In the genomic region with DNA sequence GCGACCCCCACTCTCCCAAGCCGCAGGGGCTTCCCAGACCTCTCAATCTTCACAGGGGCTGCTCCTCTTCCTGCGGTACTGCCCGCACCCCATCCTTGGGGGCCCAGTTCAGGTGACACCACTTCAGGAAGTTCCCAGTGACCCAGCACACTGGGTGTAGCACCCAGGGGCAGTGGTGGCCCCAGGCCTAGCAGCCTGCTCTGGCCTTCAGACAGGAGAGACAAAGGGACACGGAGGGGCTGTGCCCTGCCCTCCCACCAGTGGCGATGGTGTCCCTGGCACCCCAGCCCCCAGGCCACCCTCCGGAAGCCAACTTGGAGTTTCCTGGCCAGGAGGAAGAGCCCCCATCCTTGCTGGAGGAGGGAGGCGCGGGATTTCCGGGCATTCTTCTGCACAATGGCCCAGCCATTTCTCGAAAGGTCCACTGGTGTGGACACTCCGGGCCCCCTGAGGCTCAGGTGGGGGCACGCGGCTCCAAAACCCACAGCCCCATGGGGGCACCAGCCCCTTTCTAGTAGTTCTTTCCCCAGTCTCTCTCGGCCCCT, we compare ENCODE assay signal across 12 cellular contexts. TPM values are rescaled to one million over a fixed set of nuclear protein-coding genes. Genes with fewer than 3 reads are reported as not detected.
DNase-seq lines count a peak whose midpoint lies in the region; ATAC-seq and TF ChIP-seq lines count a peak whose summit lies in the region.
"Had no signal": no experiment of that assay in that cellular context is flagged by ENCODE, and none has a peak within 500 bp of the region (broad histone marks: within the 10 kb centered on the region; RNA-seq: fewer than 3 reads in every experiment).

No MANE protein-coding gene starts in this region.

- peak overlapping the region; percentile 77 to 98 (median 90) for H3K27ac ChIP-seq in heart left ventricle
- H3K27ac ChIP-seq in neuronal stem cell (replicated peaks; ENCODE audit: low read length): no peak overlapping the region

- H3K4me1 Mint-ChIP-seq in stimulated activated naive CD8-positive, alpha-beta T cell treated with anti-CD3 and anti-CD28 coated beads, Interleukin-15, Interleukin-2, amounts not matched to agents 100 ng/mL and 50 ng/mL, for 24 hours (ENCODE audit: low read depth): peaks cover 15% of the 10 kb centered on the region
- peaks cover 13% of the 10 kb centered on the region for H3K4me1 Mint-ChIP-seq in activated CD8-positive, alpha-beta memory T cell treated with anti-CD3 and anti-CD28 coated beads, Interleukin-2, amount 10 ng/mL, durations not matched to agents 7 days and 5 days

- H3K14ac ChIP-seq in neuronal stem cell (ENCODE audit: low read length): no peak overlapping the region

- no peak overlapping the region for H3K4me2 ChIP-seq in neuronal stem cell (ENCODE audit: insufficient read depth, low read length, poor library complexity, severe bottlenecking)

- H3K9me3 ChIP-seq in heart left ventricle (no peaks in the 10 kb centered on the region), neuronal stem cell (replicated peaks in 1 of 2; ENCODE audit: control insufficient read depth in 2 of 2, insufficient read depth in 1 of 2, low read depth in 1 of 2, low read length in 2 of 2) (no peaks in the 10 kb centered on the region)

- H3K27ac Mint-ChIP-seq in stimulated activated naive CD8-positive, alpha-beta T cell treated with anti-CD3 and anti-CD28 coated beads, Interleukin-15, Interleukin-2, amounts not matched to agents 100 ng/mL and 50 ng/mL, for 24 hours: no peak overlapping the region
- H3K27ac Mint-ChIP-seq in activated CD8-positive, alpha-beta memory T cell treated with anti-CD3 and anti-CD28 coated beads, Interleukin-2, amount 10 ng/mL, durations not matched to agents 7 days and 5 days: no peak overlapping the region

- H3K9ac ChIP-seq in neuronal stem cell (ENCODE audit: low read depth, low read length, poor library complexity): no peak overlapping the region

- peaks cover 10% of the 10 kb centered on the region for H3K36me3 Mint-ChIP-seq in stimulated activated naive CD8-positive, alpha-beta T cell treated with anti-CD3 and anti-CD28 coated beads, Interleukin-15, Interleukin-2, amounts not matched to agents 100 ng/mL and 50 ng/mL, for 24 hours (ENCODE audit: low read depth)
- H3K36me3 Mint-ChIP-seq in activated CD8-positive, alpha-beta memory T cell treated with anti-CD3 and anti-CD28 coated beads, Interleukin-2, amount 10 ng/mL, durations not matched to agents 7 days and 5 days: peaks cover 5% of the 10 kb centered on the region
- H3K36me3 Mint-ChIP-seq: naive B cell had no signal

- no peak for TF ChIP-seq POLR2A in heart left ventricle (IDR thresholded peaks at IDR 0.05)

- no peak overlapping the region for H2BK12ac ChIP-seq in neuronal stem cell (ENCODE audit: low read length)

- DNase-seq in stimulated activated naive CD8-positive, alpha-beta T cell treated with anti-CD3 and anti-CD28 coated beads, Interleukin-15, Interleukin-2, amounts not matched to agents 100 U/mL and 50 U/mL, for 24 hours: no peak
- DNase-seq in heart left ventricle (peak in 3 of 5 donors; percentile 66 to 72 (median 71)), neuronal stem cell (ENCODE audit: low spot score) (no peak), NOMO-1 treated with DMSO at 0.1 percent for 48 hours (lab: John Stamatoyannopoulos, UW; ENCODE audit: unreplicated experiment) (no peak), DMS153 (lab: John Stamatoyannopoulos, UW) (no peak)
- no peak for DNase-seq in activated CD8-positive, alpha-beta memory T cell treated with anti-CD3 and anti-CD28 coated beads, Interleukin-2, amount 10 ng/mL, durations not matched to agents 7 days and 5 days
- DNase-seq: naive B cell; stimulated activated CD4-positive, alpha-beta T cell treated with anti-CD3 and anti-CD28 coated beads, Interleukin-1b, Interleukin-23, amount 100 ng/mL, for 48 hours; SW 1271 had no signal

- H3K4me3 ChIP-seq in heart left ventricle (peak overlapping the region; percentile 16 to 80 (median 62)), neuronal stem cell (ENCODE audit: low read length in 2 of 2) (no peak overlapping the region)

- no peak overlapping the region for H3K4ac ChIP-seq in neuronal stem cell (ENCODE audit: low read length)

- no peaks in the 10 kb centered on the region for H3K79me1 ChIP-seq in neuronal stem cell (ENCODE audit: low read depth, low read length)

- peaks cover 0 to 7% (median 0%) of the 10 kb centered on the region in 9 donors for H3K36me3 ChIP-seq in heart left ventricle
- peaks cover 2 to 10% of the 10 kb centered on the region in 2 donors for H3K36me3 ChIP-seq in neuronal stem cell (replicated peaks in 1 of 2; ENCODE audit: control insufficient read depth in 2 of 2, insufficient read depth in 2 of 2, low read length in 2 of 2)

- no peak for TF ChIP-seq CTCF in heart left ventricle (IDR thresholded peaks at IDR 0.05)

- 62 to 78% (median 74%) methylated on average over 13 to 15 of the region's 15 CpGs for WGBS in heart left ventricle, 4 donors
- no CpG with 5 or more reads among the region's 15 CpGs for WGBS in neuronal stem cell (ENCODE audit: extremely low coverage in 2 of 2, insufficient read length in 2 of 2, insufficient replicate concordance in 1 of 2), 2 donors

- peak overlapping the region; percentile 94 for H3K18ac ChIP-seq in neuronal stem cell (ENCODE audit: low read length)

- no peaks in the 10 kb centered on the region for H3K9me3 Mint-ChIP-seq in stimulated activated naive CD8-positive, alpha-beta T cell treated with anti-CD3 and anti-CD28 coated beads, Interleukin-15, Interleukin-2, amounts not matched to agents 100 ng/mL and 50 ng/mL, for 24 hours
- H3K9me3 Mint-ChIP-seq in activated CD8-positive, alpha-beta memory T cell treated with anti-CD3 and anti-CD28 coated beads, Interleukin-2, amount 10 ng/mL, durations not matched to agents 7 days and 5 days (ENCODE audit: low read depth): no peaks in the 10 kb centered on the region
- H3K9me3 Mint-ChIP-seq: naive B cell had no signal

- no peak for ATAC-seq in stimulated activated naive CD8-positive, alpha-beta T cell treated with anti-CD3 and anti-CD28 coated beads, Interleukin-15, Interleukin-2, amounts not matched to agents 100 U/mL and 50 U/mL, for 24 hours
- ATAC-seq in heart left ventricle (peak in 3 of 4 donors; percentile 29 to 57 (median 49)), HG03354 (IDR thresholded peaks at IDR 0.05; ENCODE audit: poor library complexity, severe bottlenecking, unreplicated experiment) (no peak)
- no peak for ATAC-seq in activated CD8-positive, alpha-beta memory T cell treated with anti-CD3 and anti-CD28 coated beads, Interleukin-2, amount 10 ng/mL, durations not matched to agents 7 days and 5 days

- peak overlapping the region; percentile 80 for H2AFZ ChIP-seq in neuronal stem cell (ENCODE audit: low read length)

- H3K27me3 ChIP-seq in heart left ventricle: peaks cover 9 to 35% (median 20%) of the 10 kb centered on the region in 9 donors
- H3K27me3 ChIP-seq in neuronal stem cell (ENCODE audit: control insufficient read depth in 3 of 3, insufficient read depth in 3 of 3, low read depth in 1 of 3, low read length in 3 of 3): peaks cover 3 to 41% (median 35%) of the 10 kb centered on the region in 3 experiments

- H3K4me3 Mint-ChIP-seq in stimulated activated naive CD8-positive, alpha-beta T cell treated with anti-CD3 and anti-CD28 coated beads, Interleukin-15, Interleukin-2, amounts not matched to agents 100 ng/mL and 50 ng/mL, for 24 hours: peak overlapping the region; percentile 18
- H3K4me3 Mint-ChIP-seq in activated CD8-positive, alpha-beta memory T cell treated with anti-CD3 and anti-CD28 coated beads, Interleukin-2, amount 10 ng/mL, durations not matched to agents 7 days and 5 days: no peak overlapping the region

- H3K23ac ChIP-seq in neuronal stem cell (ENCODE audit: low read depth, low read length, poor library complexity): peak overlapping the region; percentile 83

- H4K91ac ChIP-seq in neuronal stem cell (ENCODE audit: low read depth, low read length, poor library complexity): no peak overlapping the region

- H3K4me1 ChIP-seq in heart left ventricle (peaks cover 5 to 64% (median 32%) of the 10 kb centered on the region in 12 donors), neuronal stem cell (ENCODE audit: control insufficient read depth in 2 of 2, insufficient read depth in 1 of 2, low read depth in 1 of 2, low read length in 2 of 2) (peaks cover 0 to 12% of the 10 kb centered on the region in 2 donors)

- H2AK5ac ChIP-seq in neuronal stem cell (ENCODE audit: low read depth, low read length): peak overlapping the region; percentile 79

- H2BK15ac ChIP-seq in neuronal stem cell (ENCODE audit: low read length): peak overlapping the region; percentile 75

- intact Hi-C loops in heart left ventricle (cut with DNase I): loop anchor here in 7 of 10 donors (2.0 to 10.0 kb wide), 5 partner anchors 42 to 100 kb away; no protein-coding TSS in a partner anchor

- no peak overlapping the region for H4K8ac ChIP-seq in neuronal stem cell (ENCODE audit: low read depth, low read length)

- no peak overlapping the region for H2BK5ac ChIP-seq in neuronal stem cell (ENCODE audit: low read length)

- peaks cover 31% of the 10 kb centered on the region for H3K27me3 Mint-ChIP-seq in stimulated activated naive CD8-positive, alpha-beta T cell treated with anti-CD3 and anti-CD28 coated beads, Interleukin-15, Interleukin-2, amounts not matched to agents 100 ng/mL and 50 ng/mL, for 24 hours
- peaks cover 32% of the 10 kb centered on the region for H3K27me3 Mint-ChIP-seq in activated CD8-positive, alpha-beta memory T cell treated with anti-CD3 and anti-CD28 coated beads, Interleukin-2, amount 10 ng/mL, durations not matched to agents 7 days and 5 days

- CTCF ChIA-PET in activated CD8-positive, alpha-beta memory T cell treated with anti-CD3 and anti-CD28 coated beads, Interleukin-2, amount 10 ng/mL, durations not matched to agents 7 days and 5 days (lab: Charles Lee): no interaction called here

- H2BK120ac ChIP-seq in neuronal stem cell (ENCODE audit: low read depth, low read length): no peak overlapping the region

RNA-seq across cellular contexts. Expression of a gene that starts 1.0 kb away (rescaled TPM):
- 10 to 100 TPM; 16.8 to 79.0 (median 36.6) TPM for total RNA-seq in heart left ventricle
- polyA plus RNA-seq in heart left ventricle: 10 to 100 TPM; 39.5 to 77.7 TPM
- 2.0 TPM for polyA plus RNA-seq in neuronal stem cell (2013, experiment 1 of 2)
- 2.1 TPM for polyA plus RNA-seq in neuronal stem cell (2013, experiment 2 of 2)
- not detected for total RNA-seq in activated CD8-positive, alpha-beta memory T cell treated with anti-CD3 and anti-CD28 coated beads, Interleukin-2, amount 10 ng/mL, durations not matched to agents 7 days and 5 days
- total RNA-seq: H4 had no signal

RNA-seq across cellular contexts. Expression of a gene that starts 45.5 kb away (rescaled TPM):
- total RNA-seq in heart left ventricle: 1 to 10 TPM in 1 of 9 donors, under 1 TPM in 4, not detected in 4; 0.16 to 3.1 (median 0.32) TPM
- polyA plus RNA-seq in heart left ventricle: under 1 TPM; 0.15 to 0.33 TPM
- polyA plus RNA-seq in neuronal stem cell (2013, experiment 1 of 2): 17.8 TPM
- polyA plus RNA-seq in neuronal stem cell (2013, experiment 2 of 2): 18.0 TPM
- total RNA-seq in activated CD8-positive, alpha-beta memory T cell treated with anti-CD3 and anti-CD28 coated beads, Interleukin-2, amount 10 ng/mL, durations not matched to agents 7 days and 5 days: 100 to 1,000 TPM in 1 of 2 experiments, 10 to 100 TPM in 1; 94.8 to 104 TPM

RNA-seq across cellular contexts. Expression of a gene that starts 46.2 kb away (rescaled TPM):
- total RNA-seq in heart left ventricle: 10 to 100 TPM; 28.7 to 51.6 (median 40.3) TPM
- 10 to 100 TPM; 50.3 to 80.5 TPM for polyA plus RNA-seq in heart left ventricle
- polyA plus RNA-seq in neuronal stem cell (2013, experiment 1 of 2): 62.6 TPM
- 57.2 TPM for polyA plus RNA-seq in neuronal stem cell (2013, experiment 2 of 2)
- 100 to 1,000 TPM in 1 of 2 experiments, 10 to 100 TPM in 1; 80.1 to 111 TPM for total RNA-seq in activated CD8-positive, alpha-beta memory T cell treated with anti-CD3 and anti-CD28 coated beads, Interleukin-2, amount 10 ng/mL, durations not matched to agents 7 days and 5 days

Comparison
In these comparisons a context has a peak if more than half of its experiments do, and no peak if none do; other contexts are left out.
1. ATAC-seq: peak in heart left ventricle (3 of 4); none in stimulated activated naive CD8-positive, alpha-beta T cell treated with anti-CD3 and anti-CD28 coated beads, Interleukin-15, Interleukin-2, amounts not matched to agents 100 U/mL and 50 U/mL, for 24 hours (single experiment), activated CD8-positive, alpha-beta memory T cell treated with anti-CD3 and anti-CD28 coated beads, Interleukin-2, amount 10 ng/mL, durations not matched to agents 7 days and 5 days (single experiment) and HG03354 (single experiment).
2. DNase-seq: peak in heart left ventricle (3 of 5); none in stimulated activated naive CD8-positive, alpha-beta T cell treated with anti-CD3 and anti-CD28 coated beads, Interleukin-15, Interleukin-2, amounts not matched to agents 100 U/mL and 50 U/mL, for 24 hours (single experiment), neuronal stem cell (single experiment), activated CD8-positive, alpha-beta memory T cell treated with anti-CD3 and anti-CD28 coated beads, Interleukin-2, amount 10 ng/mL, durations not matched to agents 7 days and 5 days (single experiment), NOMO-1 treated with DMSO at 0.1 percent for 48 hours (single experiment) and DMS153 (single experiment).
3. H3K4me3 ChIP-seq: peak in heart left ventricle (12 of 12); none in neuronal stem cell (0 of 2).
4. RNA of a gene that starts 1.0 kb away (total RNA-seq): 16.8 to 79.0 TPM in heart left ventricle; not detected in activated CD8-positive, alpha-beta memory T cell treated with anti-CD3 and anti-CD28 coated beads, Interleukin-2, amount 10 ng/mL, durations not matched to agents 7 days and 5 days; every median in the first group is over 10 times any median in the second.
5. RNA of a gene that starts 45.5 kb away (total RNA-seq): 94.8 to 104 TPM in activated CD8-positive, alpha-beta memory T cell treated with anti-CD3 and anti-CD28 coated beads, Interleukin-2, amount 10 ng/mL, durations not matched to agents 7 days and 5 days; 0.16 to 3.1 TPM in heart left ventricle; every median in the first group is over 10 times any median in the second.